31 cellular contexts compared by ENCODE assay signal in genomic region chr17:46827274-46827673, GRCh38. TPM values are rescaled to one million over a fixed set of nuclear protein-coding genes. Genes with fewer than 3 reads are reported as not detected.
"Had no signal": no experiment of that assay in that cellular context is flagged by ENCODE, and none has a peak within 500 bp of the region (broad histone marks: within the 10 kb centered on the region; RNA-seq: fewer than 3 reads in every experiment).

No MANE protein-coding gene starts in this region.

- FAIRE-seq: colon, endothelial cell of umbilical vein, islet of Langerhans, keratinocyte had no signal

- ATAC-seq: esophagus mucosa; gastrocnemius medialis; heart right ventricle; left cardiac atrium; left lung; left ventricle myocardium superior; lower lobe of right lung; naive thymus-derived CD4-positive, alpha-beta T cell had no signal

- H3K4me3 ChIP-seq: coronary artery, dorsolateral prefrontal cortex, esophagus squamous epithelium, gastrocnemius medialis, heart right ventricle, left lung, lower lobe of right lung had no signal

- H3K9me3 Mint-ChIP-seq: naive thymus-derived CD4-positive, alpha-beta T cell had no signal

- H3K4me3 Mint-ChIP-seq: naive thymus-derived CD4-positive, alpha-beta T cell had no signal

- H3K36me3 Mint-ChIP-seq: naive thymus-derived CD4-positive, alpha-beta T cell had no signal

- H3K36me3 ChIP-seq: esophagus squamous epithelium, gastrocnemius medialis, heart right ventricle, left lung, lower lobe of right lung had no signal

- H3K9me3 ChIP-seq: esophagus squamous epithelium, gastrocnemius medialis, left lung, lower lobe of right lung had no signal

- H3K27ac ChIP-seq: coronary artery, dorsolateral prefrontal cortex, epithelial cell of prostate, esophagus squamous epithelium, gastrocnemius medialis, heart right ventricle, left lung, lower lobe of right lung had no signal

- H3K4me1 ChIP-seq: gastrocnemius medialis, lower lobe of right lung had no signal

- DNase-seq: dermis blood vessel endothelial cell; dorsolateral prefrontal cortex; effector CD4-positive, alpha-beta T cell; effector memory CD4-positive, alpha-beta T cell; erythroblast; esophagus squamous epithelium; foreskin fibroblast; foreskin melanocyte; gastrocnemius medialis; glutamatergic neuron; head of caudate nucleus; heart right ventricle; hippocampal formation; left cardiac atrium; left lung; left ventricle myocardium superior; lower lobe of right lung; mesenchymal stem cell; midbrain; naive thymus-derived CD4-positive, alpha-beta T cell had no signal

- H3K27ac Mint-ChIP-seq: naive thymus-derived CD4-positive, alpha-beta T cell had no signal

RNA-seq across cellular contexts. Expression of gene WNT9B, which starts 24.1 kb away (rescaled TPM):
- total RNA-seq: dermis blood vessel endothelial cell; endothelial cell of umbilical vein; esophagus mucosa; glomerular endothelial cell; kidney epithelial cell; lung microvascular endothelial cell; mononuclear cell; naive thymus-derived CD4-positive, alpha-beta T cell had no signal
- polyA plus RNA-seq: endothelial cell of umbilical vein; keratinocyte; naive thymus-derived CD4-positive, alpha-beta T cell had no signal
